20 cellular contexts compared by ENCODE assay signal in the genomic region with DNA sequence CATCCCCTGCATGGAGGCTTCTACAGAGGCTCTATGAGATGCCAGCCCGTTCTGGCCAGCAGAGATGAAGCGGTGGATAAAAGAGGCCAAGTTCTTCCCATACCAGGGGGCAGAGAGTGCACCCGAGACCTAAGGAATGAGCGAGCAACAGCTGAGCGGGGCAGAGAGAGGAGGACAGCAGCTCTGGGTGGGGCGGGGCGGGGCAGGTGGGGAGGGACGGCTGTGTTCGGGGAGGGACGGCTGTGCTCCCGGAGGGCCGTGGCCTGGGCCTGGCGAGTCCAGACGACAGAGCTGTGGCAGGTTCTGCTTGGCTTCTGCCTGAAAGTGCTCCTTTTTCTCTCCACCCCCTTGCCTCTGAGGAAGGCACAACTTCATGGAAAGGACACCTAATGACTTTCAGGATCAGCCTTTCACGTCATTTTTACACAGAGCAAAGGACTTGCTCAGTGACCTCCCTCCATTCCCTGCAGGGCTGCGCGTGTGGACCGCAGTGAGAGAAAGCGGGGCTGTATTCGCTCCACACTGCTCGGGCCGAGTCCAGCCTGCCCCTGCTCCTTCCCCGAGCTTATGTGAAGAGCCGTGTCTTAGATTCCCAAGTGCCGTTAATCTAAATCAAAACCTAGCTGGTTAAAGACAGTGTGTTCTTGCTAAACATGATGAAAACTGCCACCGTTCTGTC.
DNase-seq lines count a peak whose midpoint lies in the region; ATAC-seq and TF ChIP-seq lines count a peak whose summit lies in the region.
"Had no signal": no experiment of that assay in that cellular context is flagged by ENCODE, and none has a peak within 500 bp of the region (broad histone marks: within the 10 kb centered on the region; RNA-seq: fewer than 3 reads in every experiment).

No MANE protein-coding gene starts in this region.

- H3K27me3 ChIP-seq in sigmoid colon = no peaks in the 10 kb centered on the region
- H3K27me3 ChIP-seq: heart right ventricle had no signal

- WGBS in sigmoid colon, 2 donors = 81 to 89% methylated on average over 26 of the region's 26 CpGs

- no peaks in the 10 kb centered on the region for H3K27me3 Mint-ChIP-seq in chondrocyte (ENCODE audit: low read depth)
- H3K27me3 Mint-ChIP-seq: IgD-negative memory B cell had no signal

- H3K27ac ChIP-seq in sigmoid colon = peak overlapping the region in 3 of 4 donors; percentile 63 to 73 (median 66)
- H3K27ac ChIP-seq: 22Rv1, heart right ventricle had no signal

- H3K36me3 Mint-ChIP-seq in chondrocyte (ENCODE audit: low read depth) = peaks cover 26% of the 10 kb centered on the region

- TF ChIP-seq CTCF in chondrocyte (IDR thresholded peaks at IDR 0.05) (no peak), sigmoid colon (IDR thresholded peaks at IDR 0.05) (no peak)

- TF ChIP-seq POLR2A in sigmoid colon (IDR thresholded peaks at IDR 0.05) = no peak

- peaks cover 0 to 8% (median 3%) of the 10 kb centered on the region in 4 donors for H3K9me3 ChIP-seq in sigmoid colon

- no peak overlapping the region for H3K4me3 ChIP-seq in sigmoid colon
- H3K4me3 ChIP-seq: heart right ventricle had no signal

- H3K4me1 ChIP-seq in sigmoid colon = peaks cover 0 to 46% (median 39%) of the 10 kb centered on the region in 4 donors

- H3K27ac Mint-ChIP-seq in chondrocyte (ENCODE audit: unreplicated experiment) = no peak overlapping the region
- H3K27ac Mint-ChIP-seq: IgD-negative memory B cell; T-helper 2 cell treated with Interferon-gamma antibody and Interleukin-4, amounts not matched to agents 5 μg/mL and 100 μg/mL, for 36 hours had no signal

- no peak for TF ChIP-seq EP300 in sigmoid colon (IDR thresholded peaks at IDR 0.05)

- H3K4me1 Mint-ChIP-seq in chondrocyte (ENCODE audit: low read depth) = no peaks in the 10 kb centered on the region

- peaks cover 10 to 46% (median 13%) of the 10 kb centered on the region in 4 donors for H3K36me3 ChIP-seq in sigmoid colon

- ATAC-seq in GM21447 (IDR thresholded peaks at IDR 0.05; ENCODE audit: unreplicated experiment) = no peak
- ATAC-seq: activated naive CD4-positive, alpha-beta T cell treated with anti-CD3 and anti-CD28 coated beads, Interleukin-2, amount 50 U/mL, for 72 hours; stimulated activated naive CD8-positive, alpha-beta T cell treated with anti-CD3 and anti-CD28 coated beads, Interleukin-15, Interleukin-2, amounts not matched to agents 100 U/mL and 50 U/mL, for 24 hours had no signal

- intact Hi-C loops in sigmoid colon (cut with DNase I) = loop anchor here (5.0 kb wide), 1 partner anchor 234 kb away; a partner anchor contains a TSS

- peak; percentile 13 for DNase-seq in activated CD8-positive, alpha-beta memory T cell treated with anti-CD3 and anti-CD28 coated beads, Interleukin-2, amount 50 U/mL, for 4 hours
- DNase-seq in activated CD8-positive, alpha-beta memory T cell treated with anti-CD3 and anti-CD28 coated beads for 24 hours = no peak
- DNase-seq in chondrocyte (ENCODE audit: low spot score) (peak; percentile 42), mesenteric fat pad (ENCODE audit: low spot score) (peak; percentile 26), sigmoid colon (peak; percentile 59), foreskin melanocyte (no peak), NCI-H524 treated with DMSO at 0.1 percent for 48 hours (lab: John Stamatoyannopoulos, UW) (no peak)
- DNase-seq: activated CD4-positive, alpha-beta T cell treated with anti-CD3 and anti-CD28 coated beads for 48 hours; central memory CD4-positive, alpha-beta T cell; heart right ventricle; NCI-H2081 treated with DMSO at 0.1 percent for 48 hours; NCI-H446; stimulated activated CD4-positive, alpha-beta T cell treated with anti-CD3 and anti-CD28 coated beads, Interleukin-4, amount 100 ng/mL, for 4 hours; stimulated activated naive CD8-positive, alpha-beta T cell treated with anti-CD3 and anti-CD28 coated beads, Interleukin-15, Interleukin-2, amounts not matched to agents 100 U/mL and 50 U/mL, for 24 hours; trophoblast cell had no signal

- no peak overlapping the region for H3K4me3 Mint-ChIP-seq in chondrocyte (ENCODE audit: unreplicated experiment)
- H3K4me3 Mint-ChIP-seq: IgD-negative memory B cell; T-helper 2 cell treated with Interferon-gamma antibody and Interleukin-4, amounts not matched to agents 5 μg/mL and 100 μg/mL, for 36 hours had no signal

- peaks cover 21% of the 10 kb centered on the region for H3K9me3 Mint-ChIP-seq in chondrocyte (ENCODE audit: low read depth)

Comparison
In these comparisons a context has a peak if more than half of its experiments do, and no peak if none do; other contexts are left out.
1. DNase-seq: peak in activated CD8-positive, alpha-beta memory T cell treated with anti-CD3 and anti-CD28 coated beads, Interleukin-2, amount 50 U/mL, for 4 hours (single experiment), chondrocyte (single experiment), mesenteric fat pad (single experiment) and sigmoid colon (single experiment); none in activated CD8-positive, alpha-beta memory T cell treated with anti-CD3 and anti-CD28 coated beads for 24 hours (single experiment), foreskin melanocyte (single experiment) and NCI-H524 treated with DMSO at 0.1 percent for 48 hours (single experiment).